ENCODE assay signal across 10 cellular contexts in genomic region chr3:169112153-169112892, GRCh38.
DNase-seq lines count a peak whose midpoint lies in the region.
"Had no signal": no experiment of that assay in that cellular context is flagged by ENCODE, and none has a peak within 500 bp of the region (broad histone marks: within the 10 kb centered on the region; RNA-seq: fewer than 3 reads in every experiment).

No MANE protein-coding gene starts in this region.

- in situ Hi-C loops in ACHN (cut with HindIII; ENCODE audit: low pct_ligation_motif_present, low pct_unique_long_range_greater_than_20kb, low sequenced_read_pairs) = no loop called here

- DNase-seq in ACHN (peak; percentile 89), HT1080 (ENCODE audit: low read depth) (peak; percentile 98), astrocyte of the hippocampus (ENCODE audit: low read depth, low spot score) (peak; percentile 88), kidney glomerular epithelial cell (lab: John Stamatoyannopoulos, UW) (peak; percentile 93), NCI-H510A treated with DMSO at 0.1 percent for 48 hours (lab: John Stamatoyannopoulos, UW) (no peak), NCI-H2081 (lab: John Stamatoyannopoulos, UW) (no peak), ureter (ENCODE audit: low spot score) (no peak), OCI-M2 (lab: John Stamatoyannopoulos, UW; ENCODE audit: unreplicated experiment) (no peak)
- DNase-seq: C1 segment of cervical spinal cord, SIG-M5 had no signal

Comparison
In these comparisons a context has a peak if more than half of its experiments do, and no peak if none do; other contexts are left out.
1. DNase-seq: peak in ACHN (single experiment), HT1080 (single experiment), astrocyte of the hippocampus (single experiment) and kidney glomerular epithelial cell (single experiment); none in NCI-H510A treated with DMSO at 0.1 percent for 48 hours (single experiment), NCI-H2081 (0 of 2), ureter (single experiment) and OCI-M2 (single experiment).